Comparison of ENCODE assay signal across 1 cellular context in the genomic region with DNA sequence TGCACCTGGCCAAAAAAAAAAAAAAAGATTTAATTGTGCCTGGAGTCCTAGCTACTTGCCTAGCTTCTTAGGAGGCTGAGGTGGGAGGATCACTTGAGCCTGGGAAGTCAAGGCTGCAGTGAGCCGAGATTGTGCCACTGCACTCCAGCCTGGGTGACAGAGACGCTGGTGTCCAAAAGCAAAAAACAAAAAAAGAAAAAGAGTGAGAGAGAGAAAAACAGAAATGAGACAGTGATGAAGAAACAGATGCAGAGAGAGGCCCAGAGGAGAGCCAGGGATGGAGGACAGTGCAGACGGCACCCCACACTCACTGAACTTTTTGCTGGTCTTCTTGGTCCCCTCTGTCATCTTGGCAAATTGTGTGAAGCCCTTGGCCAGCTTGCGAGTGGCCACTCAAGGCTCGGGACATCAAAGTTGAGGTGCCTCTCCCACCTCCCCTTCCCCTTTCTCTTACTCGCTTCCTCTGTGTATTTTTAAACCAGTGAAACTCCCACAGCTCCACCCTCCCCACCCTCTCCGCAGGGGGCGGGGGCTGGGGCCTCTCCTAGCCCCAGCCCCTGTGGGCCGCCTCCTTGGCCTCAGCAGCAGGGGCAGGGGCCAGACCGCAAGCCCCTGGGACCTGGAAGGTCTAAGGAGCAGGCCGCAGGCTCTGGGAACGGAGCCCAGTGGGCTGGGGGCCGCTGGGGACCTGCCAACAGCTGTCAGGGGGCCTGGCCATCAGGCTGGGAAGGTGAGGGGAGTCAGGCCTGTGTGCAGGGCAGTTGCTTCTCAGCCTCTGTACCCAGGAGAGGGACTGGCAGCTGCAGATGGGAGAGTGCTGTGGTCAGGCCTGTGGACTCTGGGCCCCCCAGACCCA.
TF ChIP-seq lines count a peak whose summit lies in the region.

A gene with protein sequence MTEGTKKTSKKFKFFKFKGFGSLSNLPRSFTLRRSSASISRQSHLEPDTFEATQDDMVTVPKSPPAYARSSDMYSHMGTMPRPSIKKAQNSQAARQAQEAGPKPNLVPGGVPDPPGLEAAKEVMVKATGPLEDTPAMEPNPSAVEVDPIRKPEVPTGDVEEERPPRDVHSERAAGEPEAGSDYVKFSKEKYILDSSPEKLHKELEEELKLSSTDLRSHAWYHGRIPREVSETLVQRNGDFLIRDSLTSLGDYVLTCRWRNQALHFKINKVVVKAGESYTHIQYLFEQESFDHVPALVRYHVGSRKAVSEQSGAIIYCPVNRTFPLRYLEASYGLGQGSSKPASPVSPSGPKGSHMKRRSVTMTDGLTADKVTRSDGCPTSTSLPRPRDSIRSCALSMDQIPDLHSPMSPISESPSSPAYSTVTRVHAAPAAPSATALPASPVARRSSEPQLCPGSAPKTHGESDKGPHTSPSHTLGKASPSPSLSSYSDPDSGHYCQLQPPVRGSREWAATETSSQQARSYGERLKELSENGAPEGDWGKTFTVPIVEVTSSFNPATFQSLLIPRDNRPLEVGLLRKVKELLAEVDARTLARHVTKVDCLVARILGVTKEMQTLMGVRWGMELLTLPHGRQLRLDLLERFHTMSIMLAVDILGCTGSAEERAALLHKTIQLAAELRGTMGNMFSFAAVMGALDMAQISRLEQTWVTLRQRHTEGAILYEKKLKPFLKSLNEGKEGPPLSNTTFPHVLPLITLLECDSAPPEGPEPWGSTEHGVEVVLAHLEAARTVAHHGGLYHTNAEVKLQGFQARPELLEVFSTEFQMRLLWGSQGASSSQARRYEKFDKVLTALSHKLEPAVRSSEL (minus strand): TSS at position 387 of the 856 bp plus-strand sequence. CDS start 39 bp downstream, at position 348.

TF ChIP-seq in WTC11, 78 proteins besides CTCF, POLR2A, EP300 and RAD21 (continued from another document):
- TF ChIP-seq, protein P1, sequence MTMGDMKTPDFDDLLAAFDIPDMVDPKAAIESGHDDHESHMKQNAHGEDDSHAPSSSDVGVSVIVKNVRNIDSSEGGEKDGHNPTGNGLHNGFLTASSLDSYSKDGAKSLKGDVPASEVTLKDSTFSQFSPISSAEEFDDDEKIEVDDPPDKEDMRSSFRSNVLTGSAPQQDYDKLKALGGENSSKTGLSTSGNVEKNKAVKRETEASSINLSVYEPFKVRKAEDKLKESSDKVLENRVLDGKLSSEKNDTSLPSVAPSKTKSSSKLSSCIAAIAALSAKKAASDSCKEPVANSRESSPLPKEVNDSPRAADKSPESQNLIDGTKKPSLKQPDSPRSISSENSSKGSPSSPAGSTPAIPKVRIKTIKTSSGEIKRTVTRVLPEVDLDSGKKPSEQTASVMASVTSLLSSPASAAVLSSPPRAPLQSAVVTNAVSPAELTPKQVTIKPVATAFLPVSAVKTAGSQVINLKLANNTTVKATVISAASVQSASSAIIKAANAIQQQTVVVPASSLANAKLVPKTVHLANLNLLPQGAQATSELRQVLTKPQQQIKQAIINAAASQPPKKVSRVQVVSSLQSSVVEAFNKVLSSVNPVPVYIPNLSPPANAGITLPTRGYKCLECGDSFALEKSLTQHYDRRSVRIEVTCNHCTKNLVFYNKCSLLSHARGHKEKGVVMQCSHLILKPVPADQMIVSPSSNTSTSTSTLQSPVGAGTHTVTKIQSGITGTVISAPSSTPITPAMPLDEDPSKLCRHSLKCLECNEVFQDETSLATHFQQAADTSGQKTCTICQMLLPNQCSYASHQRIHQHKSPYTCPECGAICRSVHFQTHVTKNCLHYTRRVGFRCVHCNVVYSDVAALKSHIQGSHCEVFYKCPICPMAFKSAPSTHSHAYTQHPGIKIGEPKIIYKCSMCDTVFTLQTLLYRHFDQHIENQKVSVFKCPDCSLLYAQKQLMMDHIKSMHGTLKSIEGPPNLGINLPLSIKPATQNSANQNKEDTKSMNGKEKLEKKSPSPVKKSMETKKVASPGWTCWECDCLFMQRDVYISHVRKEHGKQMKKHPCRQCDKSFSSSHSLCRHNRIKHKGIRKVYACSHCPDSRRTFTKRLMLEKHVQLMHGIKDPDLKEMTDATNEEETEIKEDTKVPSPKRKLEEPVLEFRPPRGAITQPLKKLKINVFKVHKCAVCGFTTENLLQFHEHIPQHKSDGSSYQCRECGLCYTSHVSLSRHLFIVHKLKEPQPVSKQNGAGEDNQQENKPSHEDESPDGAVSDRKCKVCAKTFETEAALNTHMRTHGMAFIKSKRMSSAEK (CRISPR knock-in tag; IDR thresholded peaks at IDR 0.05; ENCODE audit: borderline replicate concordance): no peak
- TF ChIP-seq, protein P2, sequence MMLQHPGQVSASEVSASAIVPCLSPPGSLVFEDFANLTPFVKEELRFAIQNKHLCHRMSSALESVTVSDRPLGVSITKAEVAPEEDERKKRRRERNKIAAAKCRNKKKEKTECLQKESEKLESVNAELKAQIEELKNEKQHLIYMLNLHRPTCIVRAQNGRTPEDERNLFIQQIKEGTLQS (CRISPR knock-in tag; conservative IDR thresholded peaks at IDR 0.05): no peak
- TF ChIP-seq EMX1 (CRISPR knock-in tag; IDR thresholded peaks at IDR 0.05) (no peak), FOXJ3 (CRISPR knock-in tag; IDR thresholded peaks at IDR 0.05; ENCODE audit: borderline replicate concordance) (no peak), KAT7 (CRISPR knock-in tag; IDR thresholded peaks at IDR 0.05; ENCODE audit: borderline replicate concordance) (no peak)
- TF ChIP-seq, protein P3, sequence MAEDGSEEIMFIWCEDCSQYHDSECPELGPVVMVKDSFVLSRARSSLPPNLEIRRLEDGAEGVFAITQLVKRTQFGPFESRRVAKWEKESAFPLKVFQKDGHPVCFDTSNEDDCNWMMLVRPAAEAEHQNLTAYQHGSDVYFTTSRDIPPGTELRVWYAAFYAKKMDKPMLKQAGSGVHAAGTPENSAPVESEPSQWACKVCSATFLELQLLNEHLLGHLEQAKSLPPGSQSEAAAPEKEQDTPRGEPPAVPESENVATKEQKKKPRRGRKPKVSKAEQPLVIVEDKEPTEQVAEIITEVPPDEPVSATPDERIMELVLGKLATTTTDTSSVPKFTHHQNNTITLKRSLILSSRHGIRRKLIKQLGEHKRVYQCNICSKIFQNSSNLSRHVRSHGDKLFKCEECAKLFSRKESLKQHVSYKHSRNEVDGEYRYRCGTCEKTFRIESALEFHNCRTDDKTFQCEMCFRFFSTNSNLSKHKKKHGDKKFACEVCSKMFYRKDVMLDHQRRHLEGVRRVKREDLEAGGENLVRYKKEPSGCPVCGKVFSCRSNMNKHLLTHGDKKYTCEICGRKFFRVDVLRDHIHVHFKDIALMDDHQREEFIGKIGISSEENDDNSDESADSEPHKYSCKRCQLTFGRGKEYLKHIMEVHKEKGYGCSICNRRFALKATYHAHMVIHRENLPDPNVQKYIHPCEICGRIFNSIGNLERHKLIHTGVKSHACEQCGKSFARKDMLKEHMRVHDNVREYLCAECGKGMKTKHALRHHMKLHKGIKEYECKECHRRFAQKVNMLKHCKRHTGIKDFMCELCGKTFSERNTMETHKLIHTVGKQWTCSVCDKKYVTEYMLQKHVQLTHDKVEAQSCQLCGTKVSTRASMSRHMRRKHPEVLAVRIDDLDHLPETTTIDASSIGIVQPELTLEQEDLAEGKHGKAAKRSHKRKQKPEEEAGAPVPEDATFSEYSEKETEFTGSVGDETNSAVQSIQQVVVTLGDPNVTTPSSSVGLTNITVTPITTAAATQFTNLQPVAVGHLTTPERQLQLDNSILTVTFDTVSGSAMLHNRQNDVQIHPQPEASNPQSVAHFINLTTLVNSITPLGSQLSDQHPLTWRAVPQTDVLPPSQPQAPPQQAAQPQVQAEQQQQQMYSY (CRISPR knock-in tag; IDR thresholded peaks at IDR 0.05): no peak
- TF ChIP-seq, protein P4, sequence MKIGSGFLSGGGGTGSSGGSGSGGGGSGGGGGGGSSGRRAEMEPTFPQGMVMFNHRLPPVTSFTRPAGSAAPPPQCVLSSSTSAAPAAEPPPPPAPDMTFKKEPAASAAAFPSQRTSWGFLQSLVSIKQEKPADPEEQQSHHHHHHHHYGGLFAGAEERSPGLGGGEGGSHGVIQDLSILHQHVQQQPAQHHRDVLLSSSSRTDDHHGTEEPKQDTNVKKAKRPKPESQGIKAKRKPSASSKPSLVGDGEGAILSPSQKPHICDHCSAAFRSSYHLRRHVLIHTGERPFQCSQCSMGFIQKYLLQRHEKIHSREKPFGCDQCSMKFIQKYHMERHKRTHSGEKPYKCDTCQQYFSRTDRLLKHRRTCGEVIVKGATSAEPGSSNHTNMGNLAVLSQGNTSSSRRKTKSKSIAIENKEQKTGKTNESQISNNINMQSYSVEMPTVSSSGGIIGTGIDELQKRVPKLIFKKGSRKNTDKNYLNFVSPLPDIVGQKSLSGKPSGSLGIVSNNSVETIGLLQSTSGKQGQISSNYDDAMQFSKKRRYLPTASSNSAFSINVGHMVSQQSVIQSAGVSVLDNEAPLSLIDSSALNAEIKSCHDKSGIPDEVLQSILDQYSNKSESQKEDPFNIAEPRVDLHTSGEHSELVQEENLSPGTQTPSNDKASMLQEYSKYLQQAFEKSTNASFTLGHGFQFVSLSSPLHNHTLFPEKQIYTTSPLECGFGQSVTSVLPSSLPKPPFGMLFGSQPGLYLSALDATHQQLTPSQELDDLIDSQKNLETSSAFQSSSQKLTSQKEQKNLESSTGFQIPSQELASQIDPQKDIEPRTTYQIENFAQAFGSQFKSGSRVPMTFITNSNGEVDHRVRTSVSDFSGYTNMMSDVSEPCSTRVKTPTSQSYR (CRISPR knock-in tag; IDR thresholded peaks at IDR 0.05): no peak
- TF ChIP-seq, protein P5, sequence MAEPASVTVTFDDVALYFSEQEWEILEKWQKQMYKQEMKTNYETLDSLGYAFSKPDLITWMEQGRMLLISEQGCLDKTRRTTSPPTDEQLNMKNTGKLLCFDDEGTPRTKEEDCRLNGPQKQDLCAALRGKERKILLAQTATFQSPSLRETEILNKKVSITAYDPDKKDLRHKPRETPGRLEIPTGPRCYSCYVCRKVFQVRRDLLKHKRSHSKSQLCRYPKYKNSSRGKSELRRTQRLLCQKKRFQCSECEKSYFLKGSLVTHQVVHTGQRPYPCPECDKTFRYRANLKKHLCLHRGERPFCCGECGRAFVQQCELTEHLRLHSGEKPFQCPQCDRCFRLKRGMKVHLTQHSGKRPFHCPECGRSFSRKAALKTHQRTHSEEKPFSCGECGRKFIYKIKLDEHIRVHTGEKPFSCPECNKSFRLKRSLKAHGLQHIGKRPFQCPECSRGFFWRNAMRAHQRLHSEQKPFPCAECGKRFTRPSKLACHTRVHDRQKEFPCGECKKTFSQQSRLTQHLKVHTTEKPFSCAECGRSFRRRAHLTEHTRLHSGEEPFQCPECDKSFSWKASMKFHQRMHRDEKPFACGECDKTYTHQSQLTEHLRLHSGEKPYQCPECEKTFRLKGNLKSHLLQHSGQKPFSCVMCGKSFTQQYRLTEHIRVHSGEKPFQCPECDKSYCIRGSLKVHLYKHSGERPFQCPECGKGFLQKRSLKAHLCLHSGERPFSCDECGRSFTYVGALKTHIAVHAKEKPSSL (CRISPR knock-in tag; conservative IDR thresholded peaks at IDR 0.05): no peak
